In genomic region chr9:114281421-114282103, GRCh38 we compare ENCODE assay signal across 15 cellular contexts. TPM values are rescaled to one million over a fixed set of nuclear protein-coding genes. Genes with fewer than 3 reads are reported as not detected.
DNase-seq lines count a peak whose midpoint lies in the region; FAIRE-seq and TF ChIP-seq lines count a peak whose summit lies in the region.
"Had no signal": no experiment of that assay in that cellular context is flagged by ENCODE, and none has a peak within 500 bp of the region (broad histone marks: within the 10 kb centered on the region; RNA-seq: fewer than 3 reads in every experiment).

No MANE protein-coding gene starts in this region.

- H3K9me3 ChIP-seq in astrocyte (ENCODE audit: insufficient read depth, low read depth, low read length) = no peaks in the 10 kb centered on the region
- H3K9me3 ChIP-seq in keratinocyte (ENCODE audit: control insufficient read depth, low read depth, low read length) = no peaks in the 10 kb centered on the region
- H3K9me3 ChIP-seq: A549 had no signal

- no peaks in the 10 kb centered on the region for H3K9me3 Mint-ChIP-seq in astrocyte (ENCODE audit: unreplicated experiment)
- no peaks in the 10 kb centered on the region for H3K9me3 Mint-ChIP-seq in type B pancreatic cell
- H3K9me3 Mint-ChIP-seq: activated naive CD4-positive, alpha-beta T cell treated with anti-CD3 and anti-CD28 coated beads, Interleukin-2, amount 10 ng/mL, durations not matched to agents 7 days and 5 days had no signal

- TF ChIP-seq CTCF in astrocyte (IDR thresholded peaks at IDR 0.05; ENCODE audit: insufficient read depth, low read depth, low read length) = no peak
- no peak for TF ChIP-seq CTCF in keratinocyte (optimal IDR thresholded peaks at IDR 0.05 in 1 of 3, IDR thresholded peaks at IDR 0.05 in 1 of 3, conservative IDR thresholded peaks at IDR 0.05 in 1 of 3; ENCODE audit: extremely low read depth in 1 of 3, insufficient read depth in 2 of 3, low read length in 3 of 3)
- TF ChIP-seq CTCF in type B pancreatic cell (conservative IDR thresholded peaks at IDR 0.05) = no peak
- no peak for TF ChIP-seq CTCF in D721Med (IDR thresholded peaks at IDR 0.05; ENCODE audit: insufficient read depth, missing control alignments)

- H3K27me3 Mint-ChIP-seq in astrocyte (ENCODE audit: low read depth, unreplicated experiment) = no peaks in the 10 kb centered on the region
- H3K27me3 Mint-ChIP-seq in type B pancreatic cell = no peaks in the 10 kb centered on the region
- H3K27me3 Mint-ChIP-seq: activated naive CD4-positive, alpha-beta T cell treated with anti-CD3 and anti-CD28 coated beads, Interleukin-2, amount 10 ng/mL, durations not matched to agents 7 days and 5 days had no signal

- no peaks in the 10 kb centered on the region for H3K9me1 ChIP-seq in keratinocyte (ENCODE audit: control insufficient read depth, extremely low read depth, insufficient read depth, low read length)

- FAIRE-seq in astrocyte (lab: Jason Lieb, UNC) (no peak), keratinocyte (lab: Jason Lieb, UNC) (no peak), D721Med (lab: Jason Lieb, UNC) (no peak)
- FAIRE-seq: A549 had no signal

- H3K4me2 ChIP-seq in astrocyte (ENCODE audit: low read length) = no peak overlapping the region
- no peak overlapping the region for H3K4me2 ChIP-seq in keratinocyte (ENCODE audit: control insufficient read depth, extremely low read depth, insufficient read depth, low read depth, low read length)
- H3K4me2 ChIP-seq: A549 had no signal

- H4K20me1 ChIP-seq in astrocyte (ENCODE audit: insufficient read depth, low read length) (no peaks in the 10 kb centered on the region), keratinocyte (ENCODE audit: control insufficient read depth, extremely low read depth, insufficient read depth, low read length) (no peaks in the 10 kb centered on the region)

- H3K36me3 ChIP-seq in astrocyte (ENCODE audit: insufficient read depth, low read length) (peaks cover under 1% of the 10 kb centered on the region), keratinocyte (ENCODE audit: control insufficient read depth in 2 of 2, extremely low read depth in 1 of 2, insufficient read depth in 2 of 2, low read length in 2 of 2) (peaks cover 3 to 8% of the 10 kb centered on the region in 2 experiments)

- DNase-seq in NCI-H82 (lab: John Stamatoyannopoulos, UW) (peak; percentile 12), NCI-H82 treated with DMSO at 0.1 percent for 48 hours (lab: John Stamatoyannopoulos, UW; ENCODE audit: unreplicated experiment) (no peak), astrocyte (ENCODE audit: low read depth) (no peak), keratinocyte (ENCODE audit: low read depth, low spot score) (no peak), type B pancreatic cell (ENCODE audit: extremely low spot score, unreplicated experiment) (peak; percentile 40), SIG-M5 (lab: John Stamatoyannopoulos, UW) (no peak), D721Med (ENCODE audit: insufficient read length, low spot score) (no peak), NCI-H2029 treated with DMSO at 0.1 percent for 48 hours (lab: John Stamatoyannopoulos, UW) (no peak)
- DNase-seq: activated CD4-positive, alpha-beta T cell treated with anti-CD3 and anti-CD28 coated beads for 48 hours; activated naive CD4-positive, alpha-beta T cell treated with anti-CD3 and anti-CD28 coated beads, Interleukin-2, amount 10 ng/mL, durations not matched to agents 7 days and 5 days; Kasumi-1; NCI-H510A had no signal

- H3K4me1 ChIP-seq in astrocyte (ENCODE audit: insufficient read depth, low read length) = peaks cover 67% of the 10 kb centered on the region
- peaks cover 50% of the 10 kb centered on the region for H3K4me1 ChIP-seq in keratinocyte (ENCODE audit: control insufficient read depth, extremely low read depth, insufficient read depth, low read length)

- H3K79me2 ChIP-seq in astrocyte (ENCODE audit: insufficient read depth, low read length) (no peaks in the 10 kb centered on the region), keratinocyte (ENCODE audit: control insufficient read depth, insufficient read depth, low read length) (peaks cover 2% of the 10 kb centered on the region)

- H3K4me3 Mint-ChIP-seq in astrocyte (ENCODE audit: unreplicated experiment) (no peak overlapping the region), type B pancreatic cell (no peak overlapping the region)
- H3K4me3 Mint-ChIP-seq: activated naive CD4-positive, alpha-beta T cell treated with anti-CD3 and anti-CD28 coated beads, Interleukin-2, amount 10 ng/mL, durations not matched to agents 7 days and 5 days had no signal

- H3K36me3 Mint-ChIP-seq in astrocyte (ENCODE audit: low read depth, unreplicated experiment) (peaks cover 21% of the 10 kb centered on the region), type B pancreatic cell (peaks cover 22% of the 10 kb centered on the region)
- H3K36me3 Mint-ChIP-seq: activated naive CD4-positive, alpha-beta T cell treated with anti-CD3 and anti-CD28 coated beads, Interleukin-2, amount 10 ng/mL, durations not matched to agents 7 days and 5 days had no signal

- H3K4me3 ChIP-seq in astrocyte (ENCODE audit: insufficient read depth, low read depth, low read length) (no peak overlapping the region), keratinocyte (ENCODE audit: control insufficient read depth in 2 of 3, extremely low read depth in 1 of 3, insufficient read depth in 2 of 3, low read depth in 1 of 3, low read length in 3 of 3) (no peak overlapping the region)
- H3K4me3 ChIP-seq: A549 had no signal

- H3K27me3 ChIP-seq in astrocyte (ENCODE audit: insufficient read depth, low read length) = no peaks in the 10 kb centered on the region
- H3K27me3 ChIP-seq in keratinocyte (ENCODE audit: control insufficient read depth, extremely low read depth, insufficient read depth, low read length) = no peaks in the 10 kb centered on the region

- H3K27ac Mint-ChIP-seq in astrocyte (ENCODE audit: unreplicated experiment) = peak overlapping the region; percentile 79
- H3K27ac Mint-ChIP-seq in type B pancreatic cell = no peak overlapping the region
- H3K27ac Mint-ChIP-seq: activated naive CD4-positive, alpha-beta T cell treated with anti-CD3 and anti-CD28 coated beads, Interleukin-2, amount 10 ng/mL, durations not matched to agents 7 days and 5 days had no signal

- H3K9ac ChIP-seq in astrocyte (ENCODE audit: low read length) (no peak overlapping the region), keratinocyte (ENCODE audit: control insufficient read depth, extremely low read depth, insufficient read depth, low read length) (no peak overlapping the region)

- no peak overlapping the region for H2AFZ ChIP-seq in astrocyte (ENCODE audit: low read depth, low read length)
- no peak overlapping the region for H2AFZ ChIP-seq in keratinocyte (ENCODE audit: control insufficient read depth, low read length)

- dilution Hi-C loops in keratinocyte (cut with MboI; ENCODE audit: extremely low pct_ligation_motif_present, low sequenced_read_pairs) = no loop called here

- H3K4me1 Mint-ChIP-seq in astrocyte (ENCODE audit: low read depth, unreplicated experiment) (peaks cover 56% of the 10 kb centered on the region), type B pancreatic cell (ENCODE audit: unreplicated experiment) (peaks cover 31% of the 10 kb centered on the region)
- H3K4me1 Mint-ChIP-seq: activated naive CD4-positive, alpha-beta T cell treated with anti-CD3 and anti-CD28 coated beads, Interleukin-2, amount 10 ng/mL, durations not matched to agents 7 days and 5 days had no signal

- H3K27ac ChIP-seq in astrocyte (ENCODE audit: low read depth, low read length) = no peak overlapping the region
- H3K27ac ChIP-seq in keratinocyte (ENCODE audit: control insufficient read depth, insufficient read depth, low read length) = peak overlapping the region; percentile 6

RNA-seq across cellular contexts. Expression of gene ORM1, which starts 41.3 kb away (rescaled TPM):
- total RNA-seq in astrocyte (not detected in 2 replicates), type B pancreatic cell (ENCODE audit: low replicate concordance) (0.65 and 1.6 TPM in 2 replicates)
- polyA plus RNA-seq in keratinocyte = not detected in 3 replicates
- not detected for polyA plus RNA-seq in keratinocyte (2011; ENCODE audit: low read depth)
- not detected in 2 replicates for polyA plus RNA-seq in keratinocyte (2011; cell fraction: cytosol; rRNA removed)
- polyA plus RNA-seq in keratinocyte (2011; cell fraction: nucleus; rRNA removed) = not detected in 2 replicates
- not detected in 2 replicates for polyA plus RNA-seq in keratinocyte (2012; ENCODE audit: low replicate concordance)
- polyA minus RNA-seq in keratinocyte = not detected in 3 replicates
- polyA minus RNA-seq in keratinocyte (2011; cell fraction: cytosol; rRNA and poly(A)+ RNA removed) = not detected
- not detected in 2 replicates for polyA minus RNA-seq in keratinocyte (2011; cell fraction: nucleus; rRNA and poly(A)+ RNA removed)
- total RNA-seq: dermis blood vessel endothelial cell, G401 had no signal

RNA-seq across cellular contexts. Expression of gene ORM2, which starts 48.1 kb away (rescaled TPM):
- not detected in 2 replicates for total RNA-seq in astrocyte
- polyA plus RNA-seq in keratinocyte = not detected in 3 replicates
- not detected for polyA plus RNA-seq in keratinocyte (2011; ENCODE audit: low read depth)
- not detected in 2 replicates for polyA plus RNA-seq in keratinocyte (2011; cell fraction: cytosol; rRNA removed)
- polyA plus RNA-seq in keratinocyte (2011; cell fraction: nucleus; rRNA removed) = not detected in 2 replicates
- not detected in 2 replicates for polyA plus RNA-seq in keratinocyte (2012; ENCODE audit: low replicate concordance)
- polyA minus RNA-seq in keratinocyte = not detected in 3 replicates
- not detected for polyA minus RNA-seq in keratinocyte (2011; cell fraction: cytosol; rRNA and poly(A)+ RNA removed)
- not detected in 2 replicates for polyA minus RNA-seq in keratinocyte (2011; cell fraction: nucleus; rRNA and poly(A)+ RNA removed)
- total RNA-seq in type B pancreatic cell (ENCODE audit: low replicate concordance) = not detected in 2 replicates
- total RNA-seq: dermis blood vessel endothelial cell, G401 had no signal

Comparison
In these comparisons a context has a peak if more than half of its experiments do, and no peak if none do; other contexts are left out.
1. DNase-seq: peak in NCI-H82 (single experiment) and type B pancreatic cell (single experiment); none in NCI-H82 treated with DMSO at 0.1 percent for 48 hours (single experiment), astrocyte (single experiment), keratinocyte (single experiment), SIG-M5 (single experiment), D721Med (single experiment) and NCI-H2029 treated with DMSO at 0.1 percent for 48 hours (single experiment).